Comparison of ENCODE assay signal across 1 cellular context in genomic region chr12:3988519-3989217, GRCh38.
TF ChIP-seq lines count a peak whose summit lies in the region.

No MANE protein-coding gene starts in this region.

TF ChIP-seq in GM12878, 131 proteins besides CTCF, POLR2A, EP300 and RAD21 (continued from another document):
- TF ChIP-seq E2F8 (IDR thresholded peaks at IDR 0.05; ENCODE audit: low read depth, partially characterized antibody) = no peak
- TF ChIP-seq KAT2A (conservative IDR thresholded peaks at IDR 0.05; ENCODE audit: control insufficient read depth, low read depth, low read length) = no peak
- TF ChIP-seq, protein P1, sequence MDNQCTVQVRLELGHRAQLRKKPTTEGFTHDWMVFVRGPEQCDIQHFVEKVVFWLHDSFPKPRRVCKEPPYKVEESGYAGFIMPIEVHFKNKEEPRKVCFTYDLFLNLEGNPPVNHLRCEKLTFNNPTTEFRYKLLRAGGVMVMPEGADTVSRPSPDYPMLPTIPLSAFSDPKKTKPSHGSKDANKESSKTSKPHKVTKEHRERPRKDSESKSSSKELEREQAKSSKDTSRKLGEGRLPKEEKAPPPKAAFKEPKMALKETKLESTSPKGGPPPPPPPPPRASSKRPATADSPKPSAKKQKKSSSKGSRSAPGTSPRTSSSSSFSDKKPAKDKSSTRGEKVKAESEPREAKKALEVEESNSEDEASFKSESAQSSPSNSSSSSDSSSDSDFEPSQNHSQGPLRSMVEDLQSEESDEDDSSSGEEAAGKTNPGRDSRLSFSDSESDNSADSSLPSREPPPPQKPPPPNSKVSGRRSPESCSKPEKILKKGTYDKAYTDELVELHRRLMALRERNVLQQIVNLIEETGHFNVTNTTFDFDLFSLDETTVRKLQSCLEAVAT (IDR thresholded peaks at IDR 0.05) = 0 out of 2 replicates have a peak, but pooled peaks have one; percentile 29
- TF ChIP-seq REST (IDR thresholded peaks at IDR 0.05; ENCODE audit: low read depth, low read length) = no peak
- TF ChIP-seq, protein P2, sequence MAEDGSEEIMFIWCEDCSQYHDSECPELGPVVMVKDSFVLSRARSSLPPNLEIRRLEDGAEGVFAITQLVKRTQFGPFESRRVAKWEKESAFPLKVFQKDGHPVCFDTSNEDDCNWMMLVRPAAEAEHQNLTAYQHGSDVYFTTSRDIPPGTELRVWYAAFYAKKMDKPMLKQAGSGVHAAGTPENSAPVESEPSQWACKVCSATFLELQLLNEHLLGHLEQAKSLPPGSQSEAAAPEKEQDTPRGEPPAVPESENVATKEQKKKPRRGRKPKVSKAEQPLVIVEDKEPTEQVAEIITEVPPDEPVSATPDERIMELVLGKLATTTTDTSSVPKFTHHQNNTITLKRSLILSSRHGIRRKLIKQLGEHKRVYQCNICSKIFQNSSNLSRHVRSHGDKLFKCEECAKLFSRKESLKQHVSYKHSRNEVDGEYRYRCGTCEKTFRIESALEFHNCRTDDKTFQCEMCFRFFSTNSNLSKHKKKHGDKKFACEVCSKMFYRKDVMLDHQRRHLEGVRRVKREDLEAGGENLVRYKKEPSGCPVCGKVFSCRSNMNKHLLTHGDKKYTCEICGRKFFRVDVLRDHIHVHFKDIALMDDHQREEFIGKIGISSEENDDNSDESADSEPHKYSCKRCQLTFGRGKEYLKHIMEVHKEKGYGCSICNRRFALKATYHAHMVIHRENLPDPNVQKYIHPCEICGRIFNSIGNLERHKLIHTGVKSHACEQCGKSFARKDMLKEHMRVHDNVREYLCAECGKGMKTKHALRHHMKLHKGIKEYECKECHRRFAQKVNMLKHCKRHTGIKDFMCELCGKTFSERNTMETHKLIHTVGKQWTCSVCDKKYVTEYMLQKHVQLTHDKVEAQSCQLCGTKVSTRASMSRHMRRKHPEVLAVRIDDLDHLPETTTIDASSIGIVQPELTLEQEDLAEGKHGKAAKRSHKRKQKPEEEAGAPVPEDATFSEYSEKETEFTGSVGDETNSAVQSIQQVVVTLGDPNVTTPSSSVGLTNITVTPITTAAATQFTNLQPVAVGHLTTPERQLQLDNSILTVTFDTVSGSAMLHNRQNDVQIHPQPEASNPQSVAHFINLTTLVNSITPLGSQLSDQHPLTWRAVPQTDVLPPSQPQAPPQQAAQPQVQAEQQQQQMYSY (CRISPR knock-in tag; IDR thresholded peaks at IDR 0.05) = no peak
- TF ChIP-seq POLR2AphosphoS5 (IDR thresholded peaks at IDR 0.05; ENCODE audit: low read length) = no peak
